Comparison of ENCODE assay signal across 21 cellular contexts in the genomic region with DNA sequence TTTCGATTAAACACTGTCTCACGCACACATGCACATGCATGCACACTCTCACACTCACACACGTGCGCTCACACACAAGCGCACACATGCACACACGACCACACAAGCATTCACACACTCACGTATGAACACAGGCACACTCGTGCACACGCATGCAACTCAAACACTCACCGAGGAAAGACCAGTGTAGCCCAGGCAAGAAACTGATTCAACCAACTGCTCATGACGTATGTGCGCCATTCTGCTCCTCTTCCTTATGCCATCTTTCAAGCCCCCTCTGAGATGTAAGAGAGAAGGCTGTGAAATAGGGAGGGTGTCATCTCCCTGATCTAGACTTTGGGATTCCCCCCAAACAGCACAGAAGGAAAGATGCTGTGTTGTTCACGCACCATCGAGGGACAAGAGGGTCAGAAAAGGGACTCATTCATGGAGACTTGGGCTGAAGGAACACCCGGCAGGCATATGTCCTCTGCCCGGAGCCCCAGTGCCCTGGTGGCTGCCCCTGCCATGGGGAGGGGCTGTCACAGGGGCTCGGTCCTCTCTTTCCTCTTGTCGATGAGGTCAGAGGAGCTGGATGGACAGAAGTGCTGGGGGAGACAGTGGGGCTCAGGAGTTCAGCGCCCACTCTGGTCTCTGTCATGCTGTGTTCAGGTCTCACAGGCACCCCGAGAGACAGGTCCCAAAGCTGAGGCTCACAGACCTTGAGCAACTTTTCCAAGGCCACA.
"Had no signal": no experiment of that assay in that cellular context is flagged by ENCODE, and none has a peak within 500 bp of the region (broad histone marks: within the 10 kb centered on the region; RNA-seq: fewer than 3 reads in every experiment).

No MANE protein-coding gene starts in this region.

- DNase-seq: activated CD4-positive, alpha-beta T cell treated with anti-CD3 and anti-CD28 coated beads for 48 hours; activated CD4-positive, alpha-beta T cell treated with anti-CD3 and anti-CD28 coated beads, Interleukin-2, amount 50 U/mL, for 48 hours; activated CD4-positive, CD25-positive, alpha-beta regulatory T cell treated with anti-CD3 and anti-CD28 coated beads, Interleukin-2, amount 50 U/mL, for 72 hours; activated gamma-delta T cell treated with Interleukin-2 at 50 U/mL for 16 hours; activated naive CD4-positive, alpha-beta T cell treated with anti-CD3 and anti-CD28 coated beads, Interleukin-2, amount 10 ng/mL, durations not matched to agents 7 days and 5 days; activated naive CD8-positive, alpha-beta T cell treated with anti-CD3 and anti-CD28 coated beads for 36 hours; activated T-cell treated with anti-CD3 and anti-CD28 coated beads for 4 hours; activated T-cell treated with anti-CD3 and anti-CD28 coated beads, Interleukin-2, amount 50 U/mL, for 48 hours; brain microvascular endothelial cell; KG1; MV-4-11; NCI-H1092 treated with DMSO at 0.1 percent for 48 hours; NCI-H1417 treated with DMSO at 0.1 percent for 48 hours; NCI-H1694; NCI-H2029 treated with DMSO at 0.1 percent for 48 hours; NCI-H510A treated with DMSO at 0.1 percent for 48 hours; NCI-H69; PC-3; SHP77 treated with DMSO at 0.1 percent for 48 hours; T-helper 17 cell; T-helper 9 cell had no signal

- H3K27ac ChIP-seq: brain microvascular endothelial cell had no signal

- H3K36me3 ChIP-seq: brain microvascular endothelial cell had no signal
